ENCODE assay signal across 21 cellular contexts in genomic region chr19:47195462-47195861, GRCh38. TPM values are rescaled to one million over a fixed set of nuclear protein-coding genes. Genes with fewer than 3 reads are reported as not detected.
DNase-seq lines count a peak whose midpoint lies in the region; ATAC-seq, FAIRE-seq and TF ChIP-seq lines count a peak whose summit lies in the region.
"Had no signal": no experiment of that assay in that cellular context is flagged by ENCODE, and none has a peak within 500 bp of the region (broad histone marks: within the 10 kb centered on the region; RNA-seq: fewer than 3 reads in every experiment).

No MANE protein-coding gene starts in this region.

- no peaks in the 10 kb centered on the region for H3K9me3 Mint-ChIP-seq in activated T-cell treated with anti-CD3 and anti-CD28 coated beads, Interleukin-2, amount 50 U/mL, for 72 hours
- H3K9me3 Mint-ChIP-seq in mesothelial cell of epicardium = no peaks in the 10 kb centered on the region

- FAIRE-seq in K562 (lab: Jason Lieb, UNC) = peak; percentile 19
- FAIRE-seq: A204.1, G401.6, GM12878, HepG2 had no signal

- peak overlapping the region; percentile 22 for H3K27ac Mint-ChIP-seq in activated T-cell treated with anti-CD3 and anti-CD28 coated beads, Interleukin-2, amount 50 U/mL, for 72 hours
- peak overlapping the region; percentile 50 for H3K27ac Mint-ChIP-seq in mesothelial cell of epicardium

- no peak for TF ChIP-seq POLR2A in K562 (conservative IDR thresholded peaks at IDR 0.05)

- peaks cover 57 to 65% of the 10 kb centered on the region in 2 experiments for H3K36me3 ChIP-seq in HEK293 (ENCODE audit: control insufficient read depth in 2 of 2, insufficient read depth in 1 of 2, low read length in 2 of 2)
- H3K36me3 ChIP-seq in K562 (ENCODE audit: control insufficient read depth, insufficient read depth, low read length) = peaks cover 57% of the 10 kb centered on the region

- H3K27ac ChIP-seq in HEK293 (ENCODE audit: extremely low read depth, low read depth, low read length) (no peak overlapping the region), K562 (ENCODE audit: extremely low read depth, low read depth, low read length) (0 out of 3 replicates have a peak overlapping the region, but pooled peaks have one; percentile 28)
- H3K27ac ChIP-seq: BLaER1 had no signal

- no peaks in the 10 kb centered on the region for H3K9me1 ChIP-seq in K562 (ENCODE audit: control insufficient read depth, insufficient read depth, low read length)

- H3K9me3 ChIP-seq in HEK293 (ENCODE audit: control insufficient read depth, insufficient read depth, low read depth, low read length) = no peaks in the 10 kb centered on the region
- H3K9me3 ChIP-seq in K562 (replicated peaks; ENCODE audit: control insufficient read depth, insufficient read depth, low read depth, low read length) = no peaks in the 10 kb centered on the region
- H3K9me3 ChIP-seq: BLaER1, MG63 had no signal

- POLR2A ChIA-PET in HEK293 (lab: Yijun Ruan, JAX) = no interaction called here
- POLR2A ChIA-PET in K562 (lab: Yijun Ruan, JAX) = interaction anchor here (2.1 kb wide), 1 partner anchor 8 kb away, joined by 7 read pairs; no protein-coding TSS in a partner anchor

- peaks cover 48% of the 10 kb centered on the region for H3K4me1 Mint-ChIP-seq in activated T-cell treated with anti-CD3 and anti-CD28 coated beads, Interleukin-2, amount 50 U/mL, for 72 hours (ENCODE audit: low read depth)
- H3K4me1 Mint-ChIP-seq in mesothelial cell of epicardium = peaks cover 10% of the 10 kb centered on the region

- TF ChIP-seq EP300 in K562 (IDR thresholded peaks at IDR 0.05; ENCODE audit: low read length) = no peak

- no peak for TF ChIP-seq RAD21 in K562 (CRISPR knock-in tag; conservative IDR thresholded peaks at IDR 0.05 in 1 of 2, IDR thresholded peaks at IDR 0.05 in 1 of 2)

- no peaks in the 10 kb centered on the region for H3K27me3 ChIP-seq in K562 (ENCODE audit: control insufficient read depth in 2 of 2, insufficient read depth in 2 of 2, low read length in 2 of 2)
- H3K27me3 ChIP-seq: BLaER1, MG63 had no signal

- H3K27me3 Mint-ChIP-seq in activated T-cell treated with anti-CD3 and anti-CD28 coated beads, Interleukin-2, amount 50 U/mL, for 72 hours (ENCODE audit: low read depth) = no peaks in the 10 kb centered on the region
- no peaks in the 10 kb centered on the region for H3K27me3 Mint-ChIP-seq in mesothelial cell of epicardium (ENCODE audit: low read depth)

- ATAC-seq in activated T-cell treated with anti-CD3 and anti-CD28 coated beads, Interleukin-2, amount 50 U/mL, for 72 hours (replicated peaks in 1 of 2) = no peak
- ATAC-seq in K562 = no peak; the same call in 2 of the 3 replicates
- ATAC-seq: GM12878, HepG2 had no signal

- intact Hi-C loops in K562 (cut with micrococcal nuclease) = no loop called here

- in situ Hi-C loops in K562 (cut with MboI) = no loop called here

- no peak overlapping the region for H3K9ac ChIP-seq in K562 (ENCODE audit: insufficient read depth in 1 of 2, low read depth in 2 of 2, low read length in 2 of 2)
- H3K9ac ChIP-seq: BLaER1 had no signal

- H3K4me1 ChIP-seq in HEK293 (ENCODE audit: control insufficient read depth, insufficient read depth, low read length) (peaks cover 3% of the 10 kb centered on the region), K562 (replicated peaks in 1 of 2; ENCODE audit: control insufficient read depth in 2 of 2, insufficient read depth in 2 of 2, low read length in 2 of 2) (no peaks in the 10 kb centered on the region; a peak in 1 of 5 replicates)

- CTCF ChIA-PET in HEK293 (lab: Yijun Ruan, JAX) (interaction anchor here (0.6 kb wide), 1 partner anchor 49 kb away, joined by 3 read pairs; no protein-coding TSS in a partner anchor), K562 (lab: Yijun Ruan, JAX; ENCODE audit: low intra/inter-chr PET ratio) (no interaction called here)

- no peak for DNase-seq in activated T-cell treated with anti-CD3 and anti-CD28 coated beads, Interleukin-2, amount 50 U/mL, for 72 hours
- no peak for DNase-seq in activated T-cell treated with anti-CD3 and anti-CD28 coated beads, Interleukin-2, amount 50 U/mL, for 48 hours
- DNase-seq in K562 (ENCODE audit: extremely low read depth in 1 of 4, low spot score in 3 of 4) (no peak), mesothelial cell of epicardium (ENCODE audit: low spot score in 2 of 2, unreplicated experiment in 2 of 2) (no peak), SHP77 (lab: John Stamatoyannopoulos, UW) (no peak), C1 segment of cervical spinal cord (lab: John Stamatoyannopoulos, UW) (no peak), NCI-H2029 treated with DMSO at 0.1 percent for 48 hours (lab: John Stamatoyannopoulos, UW) (no peak)
- DNase-seq: DND-41, GOT3, MG63, NCI-H1092 treated with DMSO at 0.1 percent for 48 hours, NCI-H1694 treated with DMSO at 0.1 percent for 48 hours, NCI-H446, NCI-H69, SIG-M5 had no signal

- no CpG with 5 or more reads among the region's 1 CpG for WGBS in K562 (ENCODE audit: insufficient coverage, low coverage, missing lambda C conversion rate)

- H3K4me2 ChIP-seq in K562 (ENCODE audit: insufficient read depth, low read length) = no peak overlapping the region
- H3K4me2 ChIP-seq: BLaER1 had no signal

- TF ChIP-seq CTCF in HEK293 (tag by site-specific recombination; IDR thresholded peaks at IDR 0.05) (no peak), K562 (IDR thresholded peaks at IDR 0.05 in 2 of 3, conservative IDR thresholded peaks at IDR 0.05 in 1 of 3; ENCODE audit: insufficient read depth in 2 of 3, low read depth in 1 of 3, low read length in 3 of 3) (no peak), mesothelial cell of epicardium (IDR thresholded peaks at IDR 0.05; ENCODE audit: unreplicated experiment) (no peak)

- H3K36me3 Mint-ChIP-seq in activated T-cell treated with anti-CD3 and anti-CD28 coated beads, Interleukin-2, amount 50 U/mL, for 72 hours (ENCODE audit: insufficient read depth in 2 of 2) = peaks cover 17 to 52% of the 10 kb centered on the region in 2 donors
- peaks cover 19% of the 10 kb centered on the region for H3K36me3 Mint-ChIP-seq in mesothelial cell of epicardium

- no peaks in the 10 kb centered on the region for H4K20me1 ChIP-seq in K562 (replicated peaks; ENCODE audit: control insufficient read depth, insufficient read depth, low read length)

- H3K4me3 ChIP-seq in HEK293 (ENCODE audit: low read depth, low read length) (no peak overlapping the region), K562 (no peak overlapping the region)
- H3K4me3 ChIP-seq: BLaER1, GM12878, MG63 had no signal

- BruUV-seq in K562 (replicated peaks; lab: Mats Ljungman, UMichigan) = no TSS peak

- peak overlapping the region in 1 of 2 donors; percentile 32 for H3K4me3 Mint-ChIP-seq in activated T-cell treated with anti-CD3 and anti-CD28 coated beads, Interleukin-2, amount 50 U/mL, for 72 hours
- no peak overlapping the region for H3K4me3 Mint-ChIP-seq in mesothelial cell of epicardium

- H3K79me2 ChIP-seq in K562 (ENCODE audit: control insufficient read depth, insufficient read depth, low read length) = no peaks in the 10 kb centered on the region; the same call in 2 of the 3 replicates

- no peak overlapping the region for H2AFZ ChIP-seq in K562 (ENCODE audit: low read depth, low read length)

TF ChIP-seq in HEK293, 187 proteins besides CTCF, POLR2A, EP300 and RAD21 (continues in another document):
- TF ChIP-seq ZNF639 (tag by site-specific recombination; IDR thresholded peaks at IDR 0.05) (no peak), ZNF561 (tag by site-specific recombination; IDR thresholded peaks at IDR 0.05; ENCODE audit: borderline replicate concordance) (no peak)

TF ChIP-seq in K562, 482 proteins besides CTCF, POLR2A, EP300 and RAD21 (continues in another document):
- TF ChIP-seq BRD4 (IDR thresholded peaks at IDR 0.05) = no peak
- TF ChIP-seq SPI1 (IDR thresholded peaks at IDR 0.05; ENCODE audit: borderline replicate concordance, low read depth, low read length) = peak; percentile 42; the same call in 1 of the 2 replicates
- TF ChIP-seq RNF219 (CRISPR knock-in tag; IDR thresholded peaks at IDR 0.05) = no peak
- 0 out of 2 replicates have a peak, but pooled peaks have one; percentile 24 for TF ChIP-seq KLF16 (IDR thresholded peaks at IDR 0.05)

RNA-seq across cellular contexts. Expression of gene BBC3, which starts 35.5 kb away (rescaled TPM):
- total RNA-seq in activated T-cell treated with anti-CD3 and anti-CD28 coated beads, Interleukin-2, amount 50 U/mL, for 72 hours = 10 to 100 TPM; 41.4 to 59.2 TPM
- total RNA-seq in K562 (2011; cell fraction: chromatin; rRNA removed; ENCODE audit: low replicate concordance) = 13.0 and 34.2 TPM in 2 replicates
- total RNA-seq in K562 (2011; cell fraction: nucleolus; rRNA removed) = 21.8 and 26.8 TPM in 2 replicates
- total RNA-seq in K562 (2011; cell fraction: nucleoplasm; rRNA removed) = 20.2 and 20.6 TPM in 2 replicates
- total RNA-seq in K562 (2014; rRNA removed) (25.2 and 26.9 TPM in 2 replicates), K562 (2014; rRNA removed; fragmentation: Illumina TruSeq; extraction: Trizol) (3.5 and 4.1 TPM in 2 replicates), K562 (2015; rRNA removed; fragmentation: Illumina TruSeq; extraction: Trizol) (5.3 and 5.4 TPM in 2 replicates), K562 (2021) (20.3 and 30.7 TPM in 2 replicates), mesothelial cell of epicardium (19.1 to 19.6 TPM (median 19.5 TPM) in 3 replicates)
- polyA plus RNA-seq in K562 (2011; rRNA removed) (4.8 and 4.9 TPM in 2 replicates), K562 (2014; fragmentation: Illumina TruSeq; extraction: Trizol) (2.0 and 11.7 TPM in 2 replicates), K562 (2014; fragmentation: Nextera tagmentation; extraction: Ambion mirVana) (under 1 TPM; 0.15 to 0.32 TPM), K562 (2014; rRNA removed) (21.6 and 22.5 TPM in 2 replicates)
- polyA plus RNA-seq in K562 (2011; cell fraction: cytosol; rRNA removed) = 5.7 and 20.0 TPM in 2 replicates
- 8.9 and 16.4 TPM in 2 replicates for polyA plus RNA-seq in K562 (2011; cell fraction: nucleus; rRNA removed)
- 8.9 and 29.3 TPM in 2 replicates for polyA plus RNA-seq in K562 (2012)
- 1.6 and 2.1 TPM in 2 replicates for polyA minus RNA-seq in K562 (2011; rRNA and poly(A)+ RNA removed)
- 6.3 and 11.0 TPM in 2 replicates for polyA minus RNA-seq in K562 (2011; cell fraction: cytosol; rRNA and poly(A)+ RNA removed)
- polyA minus RNA-seq in K562 (2011; cell fraction: nucleus; rRNA and poly(A)+ RNA removed) = 4.8 and 6.2 TPM in 2 replicates
